In the genomic region with DNA sequence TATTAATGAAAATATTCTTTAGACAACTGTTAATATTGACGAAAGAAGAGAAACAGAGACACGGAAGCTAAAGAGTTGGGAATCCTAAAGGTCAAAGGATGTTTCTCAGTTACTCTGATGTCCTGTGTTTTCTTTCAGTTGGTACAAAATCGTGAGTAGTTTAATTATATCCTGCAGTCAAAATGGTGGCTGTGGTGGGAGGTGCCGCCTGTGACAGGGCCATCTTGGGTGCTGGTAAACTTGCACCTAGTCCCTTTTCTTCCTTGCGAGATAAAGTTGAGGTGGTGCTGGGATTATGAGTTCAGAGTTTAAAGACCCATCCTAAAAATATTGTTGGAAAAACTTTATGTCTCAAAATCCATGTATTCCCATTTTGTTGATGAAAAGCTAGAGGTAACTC, we compare ENCODE assay signal across 2 cellular contexts.
TF ChIP-seq lines count a peak whose summit lies in the region.

No MANE protein-coding gene starts in this region.

TF ChIP-seq in liver, 16 proteins besides CTCF, POLR2A, EP300 and RAD21:
- TF ChIP-seq YY1 (IDR thresholded peaks at IDR 0.05): peak; percentile 69
- TF ChIP-seq, protein P1, sequence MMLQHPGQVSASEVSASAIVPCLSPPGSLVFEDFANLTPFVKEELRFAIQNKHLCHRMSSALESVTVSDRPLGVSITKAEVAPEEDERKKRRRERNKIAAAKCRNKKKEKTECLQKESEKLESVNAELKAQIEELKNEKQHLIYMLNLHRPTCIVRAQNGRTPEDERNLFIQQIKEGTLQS (IDR thresholded peaks at IDR 0.05): no peak
TF ChIP-seq in liver: peak in this region for 1.

TF ChIP-seq in HepG2, 621 proteins besides CTCF, POLR2A, EP300 and RAD21:
- TF ChIP-seq FOXA1 (IDR thresholded peaks at IDR 0.05): no peak
- TF ChIP-seq FOXA1 (CRISPR knock-in tag; IDR thresholded peaks at IDR 0.05): no peak
- no peak for TF ChIP-seq ZNF329 (CRISPR knock-in tag; IDR thresholded peaks at IDR 0.05; ENCODE audit: low read depth)
- no peak for TF ChIP-seq POLR2AphosphoS2 (IDR thresholded peaks at IDR 0.05; ENCODE audit: low read depth, low read length)
- TF ChIP-seq RFX1 (IDR thresholded peaks at IDR 0.05): no peak
- TF ChIP-seq RBAK (CRISPR knock-in tag; IDR thresholded peaks at IDR 0.05): no peak
- TF ChIP-seq, protein P2, sequence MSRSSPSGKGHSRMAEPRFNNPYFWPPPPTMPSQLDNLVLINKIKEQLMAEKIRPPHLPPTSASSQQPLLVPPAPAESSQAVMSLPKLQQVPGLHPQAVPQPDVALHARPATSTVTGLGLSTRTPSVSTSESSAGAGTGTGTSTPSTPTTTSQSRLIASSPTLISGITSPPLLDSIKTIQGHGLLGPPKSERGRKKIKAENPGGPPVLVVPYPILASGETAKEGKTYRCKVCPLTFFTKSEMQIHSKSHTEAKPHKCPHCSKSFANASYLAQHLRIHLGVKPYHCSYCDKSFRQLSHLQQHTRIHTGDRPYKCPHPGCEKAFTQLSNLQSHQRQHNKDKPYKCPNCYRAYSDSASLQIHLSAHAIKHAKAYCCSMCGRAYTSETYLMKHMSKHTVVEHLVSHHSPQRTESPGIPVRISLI (CRISPR knock-in tag; IDR thresholded peaks at IDR 0.05; ENCODE audit: borderline replicate concordance): no peak
- TF ChIP-seq SMAD1 (CRISPR knock-in tag; IDR thresholded peaks at IDR 0.05; ENCODE audit: borderline replicate concordance, low read depth): no peak
- no peak for TF ChIP-seq ZNF878 (CRISPR knock-in tag; IDR thresholded peaks at IDR 0.05)
